In genomic region chr6:33744001-33744848, GRCh38 we compare ENCODE assay signal across 8 cellular contexts. TPM values are rescaled to one million over a fixed set of nuclear protein-coding genes. Genes with fewer than 3 reads are reported as not detected.
DNase-seq lines count a peak whose midpoint lies in the region; ATAC-seq and TF ChIP-seq lines count a peak whose summit lies in the region.

No MANE protein-coding gene starts in this region.

- H3K4me1 Mint-ChIP-seq in activated CD4-positive, alpha-beta T cell treated with anti-CD3 and anti-CD28 coated beads, Interleukin-2, amount 10 ng/mL, durations not matched to agents 24 days and 14 days = peaks cover 3% of the 10 kb centered on the region

- no peak for ATAC-seq in GM21360 (IDR thresholded peaks at IDR 0.05; ENCODE audit: unreplicated experiment)

- peak in 1 of 3 donors; percentile 80 for TF ChIP-seq CTCF in lower leg skin (IDR thresholded peaks at IDR 0.05)

- H3K4me3 ChIP-seq in lower leg skin (ENCODE audit: low read depth, poor library complexity, severe bottlenecking) = no peak overlapping the region

- no peaks in the 10 kb centered on the region for H3K36me3 Mint-ChIP-seq in activated CD4-positive, alpha-beta T cell treated with anti-CD3 and anti-CD28 coated beads, Interleukin-2, amount 10 ng/mL, durations not matched to agents 24 days and 14 days (ENCODE audit: low read depth)

- no peak for TF ChIP-seq POLR2A in lower leg skin (IDR thresholded peaks at IDR 0.05)

- H3K27me3 Mint-ChIP-seq in activated CD4-positive, alpha-beta T cell treated with anti-CD3 and anti-CD28 coated beads, Interleukin-2, amount 10 ng/mL, durations not matched to agents 24 days and 14 days = peaks cover 15% of the 10 kb centered on the region

- H3K4me3 Mint-ChIP-seq in activated CD4-positive, alpha-beta T cell treated with anti-CD3 and anti-CD28 coated beads, Interleukin-2, amount 10 ng/mL, durations not matched to agents 24 days and 14 days = no peak overlapping the region

- peak; percentile 86 for DNase-seq in AG08395 (ENCODE audit: low spot score)
- DNase-seq in HCEC 1CT = peak; percentile 62
- peak; percentile 71 to 87 for DNase-seq in NCI-H526 (lab: John Stamatoyannopoulos, UW)
- DNase-seq in activated CD4-positive, alpha-beta T cell treated with anti-CD3 and anti-CD28 coated beads, Interleukin-2, amount 10 ng/mL, durations not matched to agents 24 days and 14 days = peak; percentile 92
- peak; percentile 39 to 68 for DNase-seq in dermis microvascular lymphatic vessel endothelial cell (ENCODE audit: low read depth in 2 of 2)
- DNase-seq in lower leg skin (ENCODE audit: low spot score in 2 of 2) = peak; percentile 54 to 91
- DNase-seq in stimulated activated CD4-positive, alpha-beta T cell treated with anti-CD3 and anti-CD28 coated beads, Interleukin-4, amount 100 ng/mL, for 48 hours (ENCODE audit: low read depth in 2 of 2) = peak; percentile 59 to 69

- H3K9me3 Mint-ChIP-seq in activated CD4-positive, alpha-beta T cell treated with anti-CD3 and anti-CD28 coated beads, Interleukin-2, amount 10 ng/mL, durations not matched to agents 24 days and 14 days = no peaks in the 10 kb centered on the region

- H3K27ac Mint-ChIP-seq in activated CD4-positive, alpha-beta T cell treated with anti-CD3 and anti-CD28 coated beads, Interleukin-2, amount 10 ng/mL, durations not matched to agents 24 days and 14 days = no peak overlapping the region

- intact Hi-C loops in activated CD4-positive, alpha-beta T cell treated with anti-CD3 and anti-CD28 coated beads, Interleukin-2, amount 10 ng/mL, durations not matched to agents 24 days and 14 days (cut with micrococcal nuclease) = loop anchor here (1.0 kb wide), 1 partner anchor 410 kb away; no protein-coding TSS in a partner anchor
- intact Hi-C loops in lower leg skin (cut with DNase I; ENCODE audit: low total_unique reads) = loop anchor here (10.0 kb wide), 1 partner anchor 411 kb away; no protein-coding TSS in a partner anchor

- WGBS in lower leg skin, 2 donors = 26 to 33% methylated on average over 10 to 11 of the region's 11 CpGs

RNA-seq across cellular contexts. Expression of gene IP6K3, which starts 2.5 kb away (rescaled TPM):
- total RNA-seq in activated CD4-positive, alpha-beta T cell treated with anti-CD3 and anti-CD28 coated beads, Interleukin-2, amount 10 ng/mL, durations not matched to agents 24 days and 14 days = not detected in 2 replicates
- total RNA-seq in dermis microvascular lymphatic vessel endothelial cell (not detected in 2 replicates), lower leg skin (under 1 TPM in 1 of 4 donors, not detected in 3; 0.45 TPM)

RNA-seq across cellular contexts. Expression of gene UQCC2, which starts 32.7 kb away (rescaled TPM):
- 131 and 137 TPM in 2 replicates for total RNA-seq in activated CD4-positive, alpha-beta T cell treated with anti-CD3 and anti-CD28 coated beads, Interleukin-2, amount 10 ng/mL, durations not matched to agents 24 days and 14 days
- total RNA-seq in dermis microvascular lymphatic vessel endothelial cell (9.9 and 21.2 TPM in 2 replicates), lower leg skin (10 to 100 TPM in 2 of 4 donors, 1 to 10 TPM in 2; 8.5 to 20.4 (median 10.2) TPM)

RNA-seq across cellular contexts. Expression of gene LEMD2, which starts 44.7 kb away (rescaled TPM):
- 64.3 and 66.4 TPM in 2 replicates for total RNA-seq in activated CD4-positive, alpha-beta T cell treated with anti-CD3 and anti-CD28 coated beads, Interleukin-2, amount 10 ng/mL, durations not matched to agents 24 days and 14 days
- 24.6 and 36.3 TPM in 2 replicates for total RNA-seq in dermis microvascular lymphatic vessel endothelial cell
- 10 to 100 TPM; 57.5 to 93.6 (median 68.1) TPM for total RNA-seq in lower leg skin

RNA-seq across cellular contexts. Expression of gene MLN, which starts 59.6 kb away (rescaled TPM):
- not detected in 2 replicates for total RNA-seq in activated CD4-positive, alpha-beta T cell treated with anti-CD3 and anti-CD28 coated beads, Interleukin-2, amount 10 ng/mL, durations not matched to agents 24 days and 14 days
- total RNA-seq in dermis microvascular lymphatic vessel endothelial cell (not detected in 2 replicates), lower leg skin (not detected)
